Comparison of ENCODE assay signal across 14 cellular contexts in the genomic region with DNA sequence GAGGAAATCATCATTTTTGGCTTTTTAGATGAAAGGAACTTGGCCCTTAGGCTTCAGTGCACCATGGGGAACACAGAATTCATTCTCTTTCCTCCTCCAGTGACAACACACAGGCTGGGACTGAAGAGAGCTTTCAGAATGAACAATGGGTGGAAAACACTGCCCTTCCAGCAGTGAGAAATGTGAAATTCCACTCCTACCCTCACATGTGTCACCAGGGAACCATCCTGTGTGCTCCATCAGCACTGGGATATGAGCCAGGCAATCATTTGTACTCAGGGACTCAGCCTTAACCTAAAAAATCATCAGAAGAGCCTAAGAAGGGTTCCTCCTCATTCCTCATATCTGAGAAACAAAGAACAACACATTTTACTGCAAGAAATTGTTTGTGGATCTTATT.
DNase-seq lines count a peak whose midpoint lies in the region; ATAC-seq, FAIRE-seq and TF ChIP-seq lines count a peak whose summit lies in the region.
"Had no signal": no experiment of that assay in that cellular context is flagged by ENCODE, and none has a peak within 500 bp of the region (broad histone marks: within the 10 kb centered on the region; RNA-seq: fewer than 3 reads in every experiment).

No MANE protein-coding gene starts in this region.

- H3K9me3 ChIP-seq in right atrium auricular region: peaks cover 0 to 4% of the 10 kb centered on the region in 2 donors
- no peaks in the 10 kb centered on the region for H3K9me3 ChIP-seq in astrocyte (ENCODE audit: insufficient read depth, low read depth, low read length)
- H3K9me3 ChIP-seq in ovary: no peaks in the 10 kb centered on the region

- ATAC-seq in Right ventricle myocardium superior (ENCODE audit: poor library complexity) (peak; percentile 29), HG03342 (IDR thresholded peaks at IDR 0.05; ENCODE audit: unreplicated experiment) (no peak)
- ATAC-seq: Right ventricle myocardium inferior had no signal

- H3K4me1 ChIP-seq in right atrium auricular region (no peaks in the 10 kb centered on the region), astrocyte (ENCODE audit: insufficient read depth, low read length) (peaks cover 11% of the 10 kb centered on the region), ovary (ENCODE audit: insufficient read depth) (no peaks in the 10 kb centered on the region)

- TF ChIP-seq CTCF in right atrium auricular region (IDR thresholded peaks at IDR 0.05): no peak
- TF ChIP-seq CTCF in astrocyte (IDR thresholded peaks at IDR 0.05; ENCODE audit: insufficient read depth, low read depth, low read length): no peak
- TF ChIP-seq CTCF in ovary (IDR thresholded peaks at IDR 0.05): no peak

- H3K9ac ChIP-seq in astrocyte (ENCODE audit: low read length): peak overlapping the region; percentile 38

- H3K4me2 ChIP-seq in astrocyte (ENCODE audit: low read length): peak overlapping the region; percentile 59

- no peaks in the 10 kb centered on the region for H3K27me3 Mint-ChIP-seq in astrocyte (ENCODE audit: low read depth, unreplicated experiment)
- H3K27me3 Mint-ChIP-seq: activated CD4-positive, alpha-beta T cell treated with anti-CD3 and anti-CD28 coated beads, Interleukin-2, amount 10 ng/mL, durations not matched to agents 24 days and 14 days had no signal

- H3K9me3 Mint-ChIP-seq in astrocyte (ENCODE audit: unreplicated experiment): peaks cover 4% of the 10 kb centered on the region

- no peaks in the 10 kb centered on the region for H3K79me2 ChIP-seq in astrocyte (ENCODE audit: insufficient read depth, low read length)

- no peak for TF ChIP-seq EP300 in ovary (IDR thresholded peaks at IDR 0.05)

- H3K27me3 ChIP-seq in right atrium auricular region (no peaks in the 10 kb centered on the region), astrocyte (ENCODE audit: insufficient read depth, low read length) (no peaks in the 10 kb centered on the region), ovary (no peaks in the 10 kb centered on the region)

- peak overlapping the region; percentile 69 for H2AFZ ChIP-seq in astrocyte (ENCODE audit: low read depth, low read length)

- H3K4me3 ChIP-seq in right atrium auricular region (no peak overlapping the region), astrocyte (ENCODE audit: insufficient read depth, low read depth, low read length) (no peak overlapping the region), ovary (no peak overlapping the region)

- H3K27ac Mint-ChIP-seq in astrocyte (ENCODE audit: unreplicated experiment): peak overlapping the region; percentile 68
- H3K27ac Mint-ChIP-seq: activated CD4-positive, alpha-beta T cell treated with anti-CD3 and anti-CD28 coated beads, Interleukin-2, amount 10 ng/mL, durations not matched to agents 24 days and 14 days had no signal

- TF ChIP-seq POLR2A in ovary (IDR thresholded peaks at IDR 0.05): no peak

- peaks cover 6% of the 10 kb centered on the region for H3K4me1 Mint-ChIP-seq in astrocyte (ENCODE audit: low read depth, unreplicated experiment)
- H3K4me1 Mint-ChIP-seq: activated CD4-positive, alpha-beta T cell treated with anti-CD3 and anti-CD28 coated beads, Interleukin-2, amount 10 ng/mL, durations not matched to agents 24 days and 14 days had no signal

- intact Hi-C loops in Right ventricle myocardium superior (cut with DNase I) (no loop called here), ovary (cut with DNase I) (no loop called here)

- H4K20me1 ChIP-seq in astrocyte (ENCODE audit: insufficient read depth, low read length): no peaks in the 10 kb centered on the region

- FAIRE-seq in astrocyte (lab: Jason Lieb, UNC) (peak; percentile 78), urothelium cell line (lab: Jason Lieb, UNC) (no peak)
- FAIRE-seq: endothelial cell of umbilical vein had no signal

- H3K36me3 Mint-ChIP-seq in astrocyte (ENCODE audit: low read depth, unreplicated experiment): no peaks in the 10 kb centered on the region

- H3K27ac ChIP-seq in right atrium auricular region: no peak overlapping the region
- H3K27ac ChIP-seq in astrocyte (ENCODE audit: low read depth, low read length): peak overlapping the region; percentile 68
- H3K27ac ChIP-seq in ovary: no peak overlapping the region

- H3K4me3 Mint-ChIP-seq in astrocyte (ENCODE audit: unreplicated experiment): no peak overlapping the region
- H3K4me3 Mint-ChIP-seq: activated CD4-positive, alpha-beta T cell treated with anti-CD3 and anti-CD28 coated beads, Interleukin-2, amount 10 ng/mL, durations not matched to agents 24 days and 14 days had no signal

- H3K36me3 ChIP-seq in right atrium auricular region (no peaks in the 10 kb centered on the region), astrocyte (ENCODE audit: insufficient read depth, low read length) (no peaks in the 10 kb centered on the region), ovary (no peaks in the 10 kb centered on the region)

- DNase-seq in Right ventricle myocardium superior: no peak
- no peak for DNase-seq in right atrium auricular region (ENCODE audit: low spot score)
- DNase-seq in astrocyte (ENCODE audit: low read depth): peak; percentile 91
- DNase-seq in kidney tubule cell (ENCODE audit: low spot score): peak; percentile 31
- peak; percentile 9 for DNase-seq in urothelium cell line (ENCODE audit: low spot score)
- DNase-seq in T1000 (lab: John Stamatoyannopoulos, UW): no peak
- no peak for DNase-seq in ovary
- DNase-seq: activated CD4-positive, alpha-beta T cell treated with anti-CD3 and anti-CD28 coated beads, Interleukin-2, amount 10 ng/mL, durations not matched to agents 24 days and 14 days; activated naive CD4-positive, alpha-beta T cell; left cardiac atrium; NCI-H2029 had no signal

Comparison
In these comparisons a context has a peak if more than half of its experiments do, and no peak if none do; other contexts are left out.
1. DNase-seq: peak in astrocyte (single experiment), kidney tubule cell (single experiment) and urothelium cell line (single experiment); none in Right ventricle myocardium superior (single experiment), right atrium auricular region (single experiment), T1000 (single experiment) and ovary (0 of 5).